34 cellular contexts compared by ENCODE assay signal in genomic region chrX:4671344-4671743, GRCh38.
"Had no signal": no experiment of that assay in that cellular context is flagged by ENCODE, and none has a peak within 500 bp of the region (broad histone marks: within the 10 kb centered on the region; RNA-seq: fewer than 3 reads in every experiment).

No MANE protein-coding gene starts in this region.

- H3K4me1 Mint-ChIP-seq: activated B cell treated with CpG ODN at 0.5 μM for 24 hours; activated CD4-positive, alpha-beta T cell treated with anti-CD3 and anti-CD28 coated beads, Interleukin-2, amount 10 ng/mL, durations not matched to agents 24 days and 14 days; activated CD8-positive, alpha-beta memory T cell treated with anti-CD3 and anti-CD28 coated beads, Interleukin-2, amount 10 ng/mL, durations not matched to agents 7 days and 5 days; activated naive CD4-positive, alpha-beta T cell treated with anti-CD3 and anti-CD28 coated beads, Interleukin-2, amount 50 U/mL, for 24 hours; activated naive CD8-positive, alpha-beta T cell treated with anti-CD3 and anti-CD28 coated beads for 36 hours; activated naive CD8-positive, alpha-beta T cell treated with anti-CD3 and anti-CD28 coated beads, Interleukin-2, amount 50 U/mL, for 24 hours; T-helper 17 cell had no signal

- ATAC-seq: activated CD4-positive, CD25-positive, alpha-beta regulatory T cell treated with anti-CD3 and anti-CD28 coated beads, Interleukin-2, amount 50 U/mL, for 24 hours; activated CD8-positive, alpha-beta memory T cell treated with anti-CD3 and anti-CD28 coated beads, Interleukin-2, amount 10 ng/mL, durations not matched to agents 7 days and 5 days; activated CD8-positive, alpha-beta T cell treated with anti-CD3 and anti-CD28 coated beads, Interleukin-2, amount 10 ng/mL, durations not matched to agents 7 days and 5 days; activated naive CD8-positive, alpha-beta T cell treated with anti-CD3 and anti-CD28 coated beads, Interleukin-2, amount 50 U/mL, for 24 hours; gastroesophageal sphincter; T-helper 17 cell had no signal

- H3K27ac Mint-ChIP-seq: activated B cell treated with CpG ODN at 0.5 μM for 24 hours; activated CD4-positive, alpha-beta memory T cell treated with anti-CD3 and anti-CD28 coated beads for 36 hours; activated CD4-positive, alpha-beta T cell treated with anti-CD3 and anti-CD28 coated beads, Interleukin-2, amount 10 ng/mL, durations not matched to agents 24 days and 14 days; activated CD8-positive, alpha-beta memory T cell treated with anti-CD3 and anti-CD28 coated beads, Interleukin-2, amount 10 ng/mL, durations not matched to agents 7 days and 5 days; activated CD8-positive, alpha-beta T cell treated with anti-CD3 and anti-CD28 coated beads, Interleukin-2, amount 10 ng/mL, durations not matched to agents 7 days and 5 days; activated naive CD4-positive, alpha-beta T cell treated with anti-CD3 and anti-CD28 coated beads for 36 hours; activated naive CD4-positive, alpha-beta T cell treated with anti-CD3 and anti-CD28 coated beads, Interleukin-2, amount 50 U/mL, for 24 hours; activated naive CD8-positive, alpha-beta T cell treated with anti-CD3 and anti-CD28 coated beads for 36 hours; activated naive CD8-positive, alpha-beta T cell treated with anti-CD3 and anti-CD28 coated beads, Interleukin-2, amount 50 U/mL, for 24 hours; activated T-helper 1 cell treated with anti-CD3 and anti-CD28 coated beads, Interleukin-12 subunit alpha, Interleukin-12 subunit beta, Interleukin-2, Interleukin-4 antibody, amounts not matched to agents 30 ng/mL and 10 ng/mL and 1 ng/mL, durations not matched to agents 14 hours and 24 hours and 36 hours; activated T-helper 2 cell treated with anti-CD3 and anti-CD28 coated beads, Interferon-gamma antibody, Interleukin-2, Interleukin-4, amounts not matched to agents 10 μg/mL and 5 μg/mL and 100 μg/mL, durations not matched to agents 14 hours and 24 hours and 36 hours; T-helper 17 cell; T-helper 2 cell treated with Interferon-gamma antibody and Interleukin-4, amounts not matched to agents 5 μg/mL and 100 μg/mL, for 36 hours had no signal

- H3K4me3 Mint-ChIP-seq: activated B cell treated with CpG ODN at 0.5 μM for 24 hours; activated CD4-positive, alpha-beta memory T cell treated with anti-CD3 and anti-CD28 coated beads for 36 hours; activated CD4-positive, alpha-beta T cell treated with anti-CD3 and anti-CD28 coated beads, Interleukin-2, amount 10 ng/mL, durations not matched to agents 24 days and 14 days; activated CD8-positive, alpha-beta memory T cell treated with anti-CD3 and anti-CD28 coated beads, Interleukin-2, amount 10 ng/mL, durations not matched to agents 7 days and 5 days; activated CD8-positive, alpha-beta T cell treated with anti-CD3 and anti-CD28 coated beads, Interleukin-2, amount 10 ng/mL, durations not matched to agents 7 days and 5 days; activated naive CD4-positive, alpha-beta T cell treated with anti-CD3 and anti-CD28 coated beads for 36 hours; activated naive CD4-positive, alpha-beta T cell treated with anti-CD3 and anti-CD28 coated beads, Interleukin-2, amount 50 U/mL, for 24 hours; activated naive CD8-positive, alpha-beta T cell treated with anti-CD3 and anti-CD28 coated beads for 36 hours; activated naive CD8-positive, alpha-beta T cell treated with anti-CD3 and anti-CD28 coated beads, Interleukin-2, amount 50 U/mL, for 24 hours; activated T-helper 1 cell treated with anti-CD3 and anti-CD28 coated beads, Interleukin-12 subunit alpha, Interleukin-12 subunit beta, Interleukin-2, Interleukin-4 antibody, amounts not matched to agents 30 ng/mL and 10 ng/mL and 1 ng/mL, durations not matched to agents 14 hours and 24 hours and 36 hours; T-helper 17 cell; T-helper 2 cell treated with Interferon-gamma antibody and Interleukin-4, amounts not matched to agents 5 μg/mL and 100 μg/mL, for 36 hours had no signal

- H3K36me3 Mint-ChIP-seq: activated CD4-positive, alpha-beta memory T cell treated with anti-CD3 and anti-CD28 coated beads for 36 hours; activated CD8-positive, alpha-beta memory T cell treated with anti-CD3 and anti-CD28 coated beads, Interleukin-2, amount 10 ng/mL, durations not matched to agents 7 days and 5 days; activated naive CD8-positive, alpha-beta T cell treated with anti-CD3 and anti-CD28 coated beads for 36 hours had no signal

- H3K36me3 ChIP-seq: adrenal gland, cardiac muscle cell, colonic mucosa, esophagus squamous epithelium, gastroesophageal sphincter, WERI-Rb-1 had no signal

- H3K4me1 ChIP-seq: adrenal gland, body of pancreas, colonic mucosa, esophagus squamous epithelium, gastroesophageal sphincter had no signal

- H3K27ac ChIP-seq: adrenal gland, body of pancreas, cardiac muscle cell, colonic mucosa, epithelial cell of prostate, esophagus squamous epithelium, gastroesophageal sphincter, WERI-Rb-1 had no signal

- DNase-seq: activated B cell treated with CpG ODN at 0.5 μM for 24 hours; activated CD4-positive, alpha-beta memory T cell treated with anti-CD3 and anti-CD28 coated beads for 36 hours; activated CD4-positive, alpha-beta T cell treated with anti-CD3 and anti-CD28 coated beads, Interleukin-2, amount 10 ng/mL, durations not matched to agents 24 days and 14 days; activated CD8-positive, alpha-beta memory T cell treated with anti-CD3 and anti-CD28 coated beads, Interleukin-2, amount 10 ng/mL, durations not matched to agents 7 days and 5 days; activated CD8-positive, alpha-beta memory T cell treated with anti-CD3 and anti-CD28 coated beads, Interleukin-2, amount 50 U/mL, for 4 hours; activated CD8-positive, alpha-beta T cell treated with anti-CD3 and anti-CD28 coated beads, Interleukin-2, amount 10 ng/mL, durations not matched to agents 7 days and 5 days; activated effector memory CD4-positive, alpha-beta T cell treated with anti-CD3 and anti-CD28 coated beads, Interleukin-2, amount 50 U/mL, for 16 hours; activated naive CD4-positive, alpha-beta T cell treated with anti-CD3 and anti-CD28 coated beads for 36 hours; activated naive CD8-positive, alpha-beta T cell treated with anti-CD3 and anti-CD28 coated beads for 36 hours; activated naive CD8-positive, alpha-beta T cell treated with anti-CD3 and anti-CD28 coated beads, Interleukin-2, amount 50 U/mL, for 24 hours; activated T-cell treated with anti-CD3 and anti-CD28 coated beads, Interleukin-2, amount 50 U/mL, for 1 hour; activated T-cell treated with anti-CD3 and anti-CD28 coated beads, Interleukin-2, amount 50 U/mL, for 48 hours; adrenal gland; amygdala; aorta; central memory CD4-positive, alpha-beta T cell; cerebellar nuclear complex; colonic mucosa; effector CD8-positive, alpha-beta T cell; esophagus squamous epithelium; foreskin melanocyte; T-helper 1 cell; T-helper 17 cell; T1000; WERI-Rb-1 had no signal

- H3K9me3 Mint-ChIP-seq: activated B cell treated with CpG ODN at 0.5 μM for 24 hours; activated CD4-positive, alpha-beta T cell treated with anti-CD3 and anti-CD28 coated beads, Interleukin-2, amount 10 ng/mL, durations not matched to agents 24 days and 14 days; activated naive CD4-positive, alpha-beta T cell treated with anti-CD3 and anti-CD28 coated beads for 36 hours; activated naive CD4-positive, alpha-beta T cell treated with anti-CD3 and anti-CD28 coated beads, Interleukin-2, amount 50 U/mL, for 24 hours; activated naive CD8-positive, alpha-beta T cell treated with anti-CD3 and anti-CD28 coated beads for 36 hours; activated naive CD8-positive, alpha-beta T cell treated with anti-CD3 and anti-CD28 coated beads, Interleukin-2, amount 50 U/mL, for 24 hours; activated T-helper 2 cell treated with anti-CD3 and anti-CD28 coated beads, Interferon-gamma antibody, Interleukin-2, Interleukin-4, amounts not matched to agents 10 μg/mL and 5 μg/mL and 100 μg/mL, durations not matched to agents 14 hours and 24 hours and 36 hours; T-helper 2 cell treated with Interferon-gamma antibody and Interleukin-4, amounts not matched to agents 5 μg/mL and 100 μg/mL, for 36 hours had no signal

- H3K9me3 ChIP-seq: adrenal gland, body of pancreas, colonic mucosa, esophagus squamous epithelium, gastroesophageal sphincter had no signal

- H3K27me3 ChIP-seq: adrenal gland, body of pancreas, cardiac muscle cell, colonic mucosa, esophagus squamous epithelium, gastroesophageal sphincter had no signal

- H3K27me3 Mint-ChIP-seq: activated B cell treated with CpG ODN at 0.5 μM for 24 hours; activated CD4-positive, alpha-beta memory T cell treated with anti-CD3 and anti-CD28 coated beads for 36 hours; activated CD4-positive, alpha-beta T cell treated with anti-CD3 and anti-CD28 coated beads, Interleukin-2, amount 10 ng/mL, durations not matched to agents 24 days and 14 days; activated CD8-positive, alpha-beta memory T cell treated with anti-CD3 and anti-CD28 coated beads, Interleukin-2, amount 10 ng/mL, durations not matched to agents 7 days and 5 days; activated naive CD4-positive, alpha-beta T cell treated with anti-CD3 and anti-CD28 coated beads, Interleukin-2, amount 50 U/mL, for 24 hours; activated naive CD8-positive, alpha-beta T cell treated with anti-CD3 and anti-CD28 coated beads for 36 hours; activated naive CD8-positive, alpha-beta T cell treated with anti-CD3 and anti-CD28 coated beads, Interleukin-2, amount 50 U/mL, for 24 hours; T-helper 17 cell had no signal

- H3K4me3 ChIP-seq: adrenal gland, body of pancreas, cardiac muscle cell, colonic mucosa, esophagus squamous epithelium, gastroesophageal sphincter had no signal
